ENCODE assay signal across 10 cellular contexts in the genomic region with DNA sequence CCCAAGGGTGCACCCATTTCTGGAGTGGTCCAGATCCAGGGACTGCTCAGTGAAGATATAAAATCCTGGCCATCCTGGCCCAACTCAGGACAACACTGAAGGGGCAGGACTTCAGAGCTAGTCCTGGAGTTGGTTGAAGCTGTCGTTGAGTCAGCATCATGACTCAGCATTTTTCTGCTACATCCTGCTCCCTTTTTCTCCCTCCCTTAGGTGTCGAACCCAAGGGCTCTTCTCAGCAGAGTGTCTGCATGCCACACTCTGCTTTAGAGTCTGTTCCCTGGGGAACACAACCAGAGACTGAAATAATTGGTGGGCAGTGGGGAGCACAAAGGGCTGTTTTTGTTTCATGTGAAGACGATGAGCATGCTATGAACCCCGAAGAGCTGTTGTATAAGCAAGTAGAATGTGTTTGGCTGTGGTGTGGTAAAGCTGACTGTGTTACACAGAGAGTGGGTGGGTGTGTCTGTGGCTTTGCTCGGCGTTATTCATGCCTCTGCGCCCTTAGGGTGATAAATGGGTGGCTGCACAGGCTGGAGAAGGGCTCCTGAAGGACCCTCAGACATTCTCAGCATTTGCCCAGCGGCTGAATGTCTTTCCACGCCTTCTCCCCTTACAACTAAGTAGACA.
DNase-seq lines count a peak whose midpoint lies in the region; ATAC-seq, FAIRE-seq and TF ChIP-seq lines count a peak whose summit lies in the region.
"Had no signal": no experiment of that assay in that cellular context is flagged by ENCODE, and none has a peak within 500 bp of the region (broad histone marks: within the 10 kb centered on the region; RNA-seq: fewer than 3 reads in every experiment).

No MANE protein-coding gene starts in this region.

- POLR2A ChIA-PET in K562 (lab: Yijun Ruan, JAX): no interaction called here

- CTCF ChIA-PET in K562 (lab: Yijun Ruan, JAX; ENCODE audit: low intra/inter-chr PET ratio): no interaction called here

- DNase-seq in NCI-H345 (lab: John Stamatoyannopoulos, UW) (peak; percentile 15), NCI-H345 treated with DMSO at 0.1 percent for 48 hours (lab: John Stamatoyannopoulos, UW; ENCODE audit: unreplicated experiment) (no peak), K562 (ENCODE audit: extremely low read depth in 1 of 4, low spot score in 3 of 4) (peak in 1 of 4 experiments; percentile 15), natural killer cell (peak; percentile 49), NCI-H774 (lab: John Stamatoyannopoulos, UW) (no peak), coronary artery (ENCODE audit: low spot score) (no peak)
- DNase-seq: right lobe of liver had no signal

- H3K27me3 ChIP-seq in KMS-11 (ENCODE audit: insufficient read depth, low read depth): no peaks in the 10 kb centered on the region
- no peaks in the 10 kb centered on the region for H3K27me3 ChIP-seq in K562 (ENCODE audit: control insufficient read depth in 2 of 2, insufficient read depth in 2 of 2, low read length in 2 of 2)
- H3K27me3 ChIP-seq: right lobe of liver had no signal

- H3K36me3 ChIP-seq in KMS-11 (ENCODE audit: insufficient read depth): no peaks in the 10 kb centered on the region
- no peaks in the 10 kb centered on the region for H3K36me3 ChIP-seq in K562 (ENCODE audit: control insufficient read depth, insufficient read depth, low read length)
- H3K36me3 ChIP-seq: right lobe of liver had no signal

- TF ChIP-seq RAD21 in K562 (CRISPR knock-in tag; conservative IDR thresholded peaks at IDR 0.05 in 1 of 2, IDR thresholded peaks at IDR 0.05 in 1 of 2): no peak

- no peak overlapping the region for H3K9ac ChIP-seq in KMS-11
- H3K9ac ChIP-seq in K562 (ENCODE audit: insufficient read depth in 1 of 2, low read depth in 2 of 2, low read length in 2 of 2): no peak overlapping the region

- no peak overlapping the region for H3K27ac ChIP-seq in KMS-11
- H3K27ac ChIP-seq in K562 (ENCODE audit: extremely low read depth, low read depth, low read length): no peak overlapping the region
- no peak overlapping the region for H3K27ac ChIP-seq in coronary artery
- H3K27ac ChIP-seq: right lobe of liver had no signal

- 1% methylated on average over 9 of the region's 9 CpGs for WGBS in K562 (ENCODE audit: insufficient coverage, low coverage, missing lambda C conversion rate)

- H3K27me3 Mint-ChIP-seq in natural killer cell (ENCODE audit: low read depth in 2 of 2): no peaks in the 10 kb centered on the region

- intact Hi-C loops in K562 (cut with micrococcal nuclease) (no loop called here), natural killer cell (cut with micrococcal nuclease) (loop anchor here (10.0 kb wide), 1 partner anchor 429 kb away; no protein-coding TSS in a partner anchor)

- peaks cover 38 to 61% of the 10 kb centered on the region in 2 donors for H3K4me1 Mint-ChIP-seq in natural killer cell

- H3K36me3 Mint-ChIP-seq in natural killer cell: no peaks in the 10 kb centered on the region

- peak overlapping the region; percentile 5 to 85 for H3K27ac Mint-ChIP-seq in natural killer cell

- H3K4me2 ChIP-seq in KMS-11: no peak overlapping the region
- H3K4me2 ChIP-seq in K562 (ENCODE audit: insufficient read depth, low read length): no peak overlapping the region

- 0 out of 2 replicates have a peak, but pooled peaks cover 2% of the 10 kb centered on the region for H3K9me3 ChIP-seq in K562 (replicated peaks; ENCODE audit: control insufficient read depth, insufficient read depth, low read depth, low read length)
- H3K9me3 ChIP-seq: right lobe of liver had no signal

- in situ Hi-C loops in K562 (cut with MboI): no loop called here

- no peak overlapping the region for H3K4me3 ChIP-seq in KMS-11 (IDR thresholded peaks at IDR 0.05; ENCODE audit: insufficient read depth, low read depth, low read length)
- no peak overlapping the region for H3K4me3 ChIP-seq in K562
- no peak overlapping the region for H3K4me3 ChIP-seq in coronary artery
- H3K4me3 ChIP-seq: right lobe of liver had no signal

- H3K79me2 ChIP-seq in KMS-11 (ENCODE audit: insufficient read depth, low read depth): no peaks in the 10 kb centered on the region
- no peaks in the 10 kb centered on the region for H3K79me2 ChIP-seq in K562 (ENCODE audit: control insufficient read depth, insufficient read depth, low read length)

- no TSS peak for BruUV-seq in K562 (replicated peaks; lab: Mats Ljungman, UMichigan)

- H3K9me3 Mint-ChIP-seq in natural killer cell: peaks cover 0 to 3% of the 10 kb centered on the region in 2 donors

- no peak for FAIRE-seq in K562 (lab: Jason Lieb, UNC)
- FAIRE-seq: G401.6 had no signal

- no peak for TF ChIP-seq EP300 in K562 (IDR thresholded peaks at IDR 0.05; ENCODE audit: low read length)

- no peak for TF ChIP-seq POLR2A in K562 (conservative IDR thresholded peaks at IDR 0.05)

- peak overlapping the region; percentile 11; the same call in 1 of the 2 replicates for H2AFZ ChIP-seq in KMS-11 (ENCODE audit: low read depth)
- H2AFZ ChIP-seq in K562 (ENCODE audit: low read depth, low read length): no peak overlapping the region

- H4K20me1 ChIP-seq in KMS-11 (ENCODE audit: insufficient read depth): no peaks in the 10 kb centered on the region
- H4K20me1 ChIP-seq in K562 (replicated peaks; ENCODE audit: control insufficient read depth, insufficient read depth, low read length): no peaks in the 10 kb centered on the region

- peak overlapping the region; percentile 58 for H3K4me3 Mint-ChIP-seq in natural killer cell

- ATAC-seq in K562 (no peak), natural killer cell (peak; percentile 89 to 94 (median 91)), GM19023 (IDR thresholded peaks at IDR 0.05; ENCODE audit: unreplicated experiment) (no peak)

- H3K9me1 ChIP-seq in K562 (ENCODE audit: control insufficient read depth, insufficient read depth, low read length): no peaks in the 10 kb centered on the region

- TF ChIP-seq CTCF in KMS-11 (conservative IDR thresholded peaks at IDR 0.05; ENCODE audit: low read depth, low read length): no peak
- no peak for TF ChIP-seq CTCF in K562 (IDR thresholded peaks at IDR 0.05 in 2 of 3, conservative IDR thresholded peaks at IDR 0.05 in 1 of 3; ENCODE audit: insufficient read depth in 2 of 3, low read depth in 1 of 3, low read length in 3 of 3)
- TF ChIP-seq CTCF in natural killer cell (IDR thresholded peaks at IDR 0.05): no peak
- TF ChIP-seq CTCF in coronary artery (IDR thresholded peaks at IDR 0.05): no peak

- H3K4me1 ChIP-seq in KMS-11 (ENCODE audit: low read depth, poor library complexity, severe bottlenecking) (peaks cover 6% of the 10 kb centered on the region), K562 (replicated peaks in 1 of 2; ENCODE audit: control insufficient read depth in 2 of 2, insufficient read depth in 2 of 2, low read length in 2 of 2) (no peaks in the 10 kb centered on the region)
- H3K4me1 ChIP-seq: right lobe of liver had no signal

TF ChIP-seq in K562, 482 proteins besides CTCF, POLR2A, EP300 and RAD21:
- TF ChIP-seq NFE2L1 (tag; IDR thresholded peaks at IDR 0.05; ENCODE audit: borderline replicate concordance, low read depth) (peak; percentile 64), MAFG (tag; conservative IDR thresholded peaks at IDR 0.05) (peak; percentile 90), NFE2 (IDR thresholded peaks at IDR 0.05; ENCODE audit: low read depth) (peak; percentile 68), MAFK (IDR thresholded peaks at IDR 0.05; ENCODE audit: low read length) (peak; percentile 87), C11orf30 (IDR thresholded peaks at IDR 0.05; ENCODE audit: low read depth) (peak; percentile 77), POLR3A (IDR thresholded peaks at IDR 0.05; ENCODE audit: borderline replicate concordance, extremely low read depth, insufficient read depth, insufficient read length) (no peak), ZFX (CRISPR knock-in tag; IDR thresholded peaks at IDR 0.05) (no peak), ZNF316 (IDR thresholded peaks at IDR 0.05) (peak; percentile 90), MAFF (IDR thresholded peaks at IDR 0.05; ENCODE audit: low read length) (peak; percentile 81)
- TF ChIP-seq, protein P1, sequence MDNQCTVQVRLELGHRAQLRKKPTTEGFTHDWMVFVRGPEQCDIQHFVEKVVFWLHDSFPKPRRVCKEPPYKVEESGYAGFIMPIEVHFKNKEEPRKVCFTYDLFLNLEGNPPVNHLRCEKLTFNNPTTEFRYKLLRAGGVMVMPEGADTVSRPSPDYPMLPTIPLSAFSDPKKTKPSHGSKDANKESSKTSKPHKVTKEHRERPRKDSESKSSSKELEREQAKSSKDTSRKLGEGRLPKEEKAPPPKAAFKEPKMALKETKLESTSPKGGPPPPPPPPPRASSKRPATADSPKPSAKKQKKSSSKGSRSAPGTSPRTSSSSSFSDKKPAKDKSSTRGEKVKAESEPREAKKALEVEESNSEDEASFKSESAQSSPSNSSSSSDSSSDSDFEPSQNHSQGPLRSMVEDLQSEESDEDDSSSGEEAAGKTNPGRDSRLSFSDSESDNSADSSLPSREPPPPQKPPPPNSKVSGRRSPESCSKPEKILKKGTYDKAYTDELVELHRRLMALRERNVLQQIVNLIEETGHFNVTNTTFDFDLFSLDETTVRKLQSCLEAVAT (IDR thresholded peaks at IDR 0.05): no peak

Comparison
In these comparisons a context has a peak if more than half of its experiments do, and no peak if none do; other contexts are left out.
1. DNase-seq: peak in NCI-H345 (single experiment) and natural killer cell (single experiment); none in NCI-H345 treated with DMSO at 0.1 percent for 48 hours (single experiment), NCI-H774 (single experiment) and coronary artery (single experiment).
2. ATAC-seq: peak in natural killer cell (3 of 3); none in K562 (single experiment) and GM19023 (single experiment).